8 cellular contexts compared by ENCODE assay signal in genomic region chr20:58891076-58891685, GRCh38. TPM values are rescaled to one million over a fixed set of nuclear protein-coding genes. Genes with fewer than 3 reads are reported as not detected.
DNase-seq lines count a peak whose midpoint lies in the region; ATAC-seq and TF ChIP-seq lines count a peak whose summit lies in the region.

No MANE protein-coding gene starts in this region.

- H3K4me1 Mint-ChIP-seq in activated naive CD8-positive, alpha-beta T cell treated with anti-CD3 and anti-CD28 coated beads, Interleukin-2, amount 10 ng/mL, durations not matched to agents 7 days and 5 days, result peaks cover 43% of the 10 kb centered on the region
- H3K4me1 Mint-ChIP-seq in progenitor cell of endocrine pancreas (ENCODE audit: low read depth), result peaks cover 34% of the 10 kb centered on the region

- H3K9me3 ChIP-seq in heart right ventricle (no peaks in the 10 kb centered on the region), uterus (no peaks in the 10 kb centered on the region)

- intact Hi-C loops in heart right ventricle (cut with DNase I), result loop anchor here in 7 of 10 donors (2.0 to 10.0 kb wide), 4 partner anchors 90 to 141 kb away; partner anchors contain the start of genes ATP5F1E (in 5 of the 7), NELFCD (in 3 of the 7) and TUBB1 (in 1 of the 7)
- intact Hi-C loops in uterus (cut with DNase I; ENCODE audit: low total_unique reads), result loop anchor here (10.0 kb wide), 1 partner anchor 94 kb away; the partner anchor contains the start of gene NELFCD

- H3K36me3 ChIP-seq in heart right ventricle (peaks cover 0 to 9% (median 0%) of the 10 kb centered on the region in 9 donors), uterus (no peaks in the 10 kb centered on the region)

- no peaks in the 10 kb centered on the region for H3K27me3 ChIP-seq in HL-60 (ENCODE audit: insufficient read depth, poor library complexity, severe bottlenecking)
- H3K27me3 ChIP-seq in heart right ventricle, result no peaks in the 10 kb centered on the region
- H3K27me3 ChIP-seq in uterus, result no peaks in the 10 kb centered on the region

- H3K36me3 Mint-ChIP-seq in activated naive CD8-positive, alpha-beta T cell treated with anti-CD3 and anti-CD28 coated beads, Interleukin-2, amount 10 ng/mL, durations not matched to agents 7 days and 5 days, result peaks cover 14% of the 10 kb centered on the region
- peaks cover 5% of the 10 kb centered on the region for H3K36me3 Mint-ChIP-seq in progenitor cell of endocrine pancreas (ENCODE audit: insufficient read depth)

- H3K27ac Mint-ChIP-seq in activated naive CD8-positive, alpha-beta T cell treated with anti-CD3 and anti-CD28 coated beads, Interleukin-2, amount 10 ng/mL, durations not matched to agents 7 days and 5 days, result no peak overlapping the region
- H3K27ac Mint-ChIP-seq in progenitor cell of endocrine pancreas, result no peak overlapping the region

- H3K4me1 ChIP-seq in heart right ventricle, result peaks cover 13 to 42% (median 38%) of the 10 kb centered on the region in 9 donors
- H3K4me1 ChIP-seq in uterus, result peaks cover 5 to 15% of the 10 kb centered on the region in 2 donors

- peak; percentile 62 to 86 for TF ChIP-seq POLR2A in uterus (IDR thresholded peaks at IDR 0.05)

- H3K4me3 Mint-ChIP-seq in activated naive CD8-positive, alpha-beta T cell treated with anti-CD3 and anti-CD28 coated beads, Interleukin-2, amount 10 ng/mL, durations not matched to agents 7 days and 5 days, result no peak overlapping the region
- H3K4me3 Mint-ChIP-seq in progenitor cell of endocrine pancreas (ENCODE audit: low read depth), result peak overlapping the region; percentile 68

- peak overlapping the region; percentile 97 for H3K27ac ChIP-seq in HL-60 (replicated peaks)
- peak overlapping the region; percentile 90 to 100 (median 98) for H3K27ac ChIP-seq in heart right ventricle
- H3K27ac ChIP-seq in uterus, result peak overlapping the region; percentile 98 to 100

- POLR2A ChIA-PET in activated naive CD8-positive, alpha-beta T cell treated with anti-CD3 and anti-CD28 coated beads, Interleukin-2, amount 10 ng/mL, durations not matched to agents 7 days and 5 days (lab: Charles Lee), result interaction anchor here (0.6 to 2.4 kb wide), 11 partner anchors 14 to 363 kb away, joined by 3 to 18 read pairs (median 5); partner anchors contain the start of genes ATP5F1E and STX16

- H3K4me3 ChIP-seq in HL-60 (replicated peaks; ENCODE audit: insufficient read depth, low read length), result peak overlapping the region; percentile 72
- peak overlapping the region in 9 of 10 donors; percentile 68 to 92 (median 82) for H3K4me3 ChIP-seq in heart right ventricle
- H3K4me3 ChIP-seq in uterus, result peak overlapping the region; percentile 77 to 96

- no peaks in the 10 kb centered on the region for H3K27me3 Mint-ChIP-seq in activated naive CD8-positive, alpha-beta T cell treated with anti-CD3 and anti-CD28 coated beads, Interleukin-2, amount 10 ng/mL, durations not matched to agents 7 days and 5 days
- no peaks in the 10 kb centered on the region for H3K27me3 Mint-ChIP-seq in progenitor cell of endocrine pancreas

- DNase-seq in SIG-M5 treated with dmso at 0.1 percent for 504 hours (lab: John Stamatoyannopoulos, UW; ENCODE audit: unreplicated experiment) (peak; percentile 70), SIG-M5 (lab: John Stamatoyannopoulos, UW) (no peak), HL-60 (ENCODE audit: low read depth in 1 of 2, low spot score in 1 of 2) (peak in 1 of 2 experiments; percentile 56), heart right ventricle (peak; percentile 83 to 85), progenitor cell of endocrine pancreas (ENCODE audit: low spot score, unreplicated experiment) (peak; percentile 61), uterus (peak; percentile 79 to 80)
- peak; percentile 84 for DNase-seq in activated naive CD8-positive, alpha-beta T cell treated with anti-CD3 and anti-CD28 coated beads, Interleukin-2, amount 10 ng/mL, durations not matched to agents 7 days and 5 days

- 0 to 2% methylated on average over 6 to 87 of the region's 99 CpGs for WGBS in heart right ventricle, 2 donors

- H3K9me3 Mint-ChIP-seq in activated naive CD8-positive, alpha-beta T cell treated with anti-CD3 and anti-CD28 coated beads, Interleukin-2, amount 10 ng/mL, durations not matched to agents 7 days and 5 days, result no peaks in the 10 kb centered on the region
- no peaks in the 10 kb centered on the region for H3K9me3 Mint-ChIP-seq in progenitor cell of endocrine pancreas (ENCODE audit: low read depth)

- TF ChIP-seq CTCF in HL-60 (IDR thresholded peaks at IDR 0.05; ENCODE audit: insufficient read depth, low read length), result no peak
- TF ChIP-seq CTCF in heart right ventricle (IDR thresholded peaks at IDR 0.05), result no peak
- no peak for TF ChIP-seq CTCF in progenitor cell of endocrine pancreas (IDR thresholded peaks at IDR 0.05; ENCODE audit: unreplicated experiment)
- no peak for TF ChIP-seq CTCF in uterus (IDR thresholded peaks at IDR 0.05)

- ATAC-seq in SK-N-SH treated with all-trans-retinoic acid at 6 μM for 48 hours, result peak; percentile 34
- peak; percentile 24 for ATAC-seq in activated naive CD8-positive, alpha-beta T cell treated with anti-CD3 and anti-CD28 coated beads, Interleukin-2, amount 10 ng/mL, durations not matched to agents 7 days and 5 days (ENCODE audit: low read depth)
- ATAC-seq in heart right ventricle, result peak; percentile 18 to 75 (median 50)

TF ChIP-seq in SK-N-SH treated with all-trans-retinoic acid at 6 μM for 48 hours, 23 proteins besides CTCF, POLR2A, EP300 and RAD21 (continues in another document):
- TF ChIP-seq ISL1 (CRISPR knock-in tag; IDR thresholded peaks at IDR 0.05), result no peak
- no peak for TF ChIP-seq BACH2 (CRISPR knock-in tag; IDR thresholded peaks at IDR 0.05; ENCODE audit: borderline replicate concordance)
- TF ChIP-seq ZNF565 (CRISPR knock-in tag; conservative IDR thresholded peaks at IDR 0.05; ENCODE audit: low read depth), result no peak
- no peak for TF ChIP-seq ZC3H10 (CRISPR knock-in tag; IDR thresholded peaks at IDR 0.05)
- TF ChIP-seq ARNTL (CRISPR knock-in tag; IDR thresholded peaks at IDR 0.05; ENCODE audit: borderline replicate concordance, low read depth), result no peak
- TF ChIP-seq OSR1 (CRISPR knock-in tag; IDR thresholded peaks at IDR 0.05), result no peak
- no peak for TF ChIP-seq ESRRG (CRISPR knock-in tag; IDR thresholded peaks at IDR 0.05)
- no peak for TF ChIP-seq ZNF8 (CRISPR knock-in tag; IDR thresholded peaks at IDR 0.05)
- TF ChIP-seq RARB (CRISPR knock-in tag; IDR thresholded peaks at IDR 0.05), result no peak
- TF ChIP-seq TSHZ2 (CRISPR knock-in tag; IDR thresholded peaks at IDR 0.05), result no peak
- no peak for TF ChIP-seq PPARA (CRISPR knock-in tag; IDR thresholded peaks at IDR 0.05; ENCODE audit: borderline replicate concordance)
- no peak for TF ChIP-seq TOX (CRISPR knock-in tag; IDR thresholded peaks at IDR 0.05; ENCODE audit: borderline replicate concordance)
- no peak for TF ChIP-seq GLIS3 (CRISPR knock-in tag; IDR thresholded peaks at IDR 0.05)
- TF ChIP-seq TCF4 (CRISPR knock-in tag; IDR thresholded peaks at IDR 0.05; ENCODE audit: borderline replicate concordance), result no peak

RNA-seq across cellular contexts. Expression of gene GNAS, which starts 38.7 kb away (rescaled TPM):
- total RNA-seq in activated naive CD8-positive, alpha-beta T cell treated with anti-CD3 and anti-CD28 coated beads, Interleukin-2, amount 10 ng/mL, durations not matched to agents 7 days and 5 days, result 100 to 1,000 TPM; 912 to 979 TPM
- total RNA-seq in heart right ventricle (1,000 to 10,000 TPM; 1,348 to 2,208 (median 1,783) TPM), progenitor cell of endocrine pancreas (1,570 and 1,613 TPM in 2 replicates), uterus (100 to 1,000 TPM; 281 to 822 (median 446) TPM)
- polyA plus RNA-seq in heart right ventricle, result 1,000 to 10,000 TPM; 1,614 to 5,181 TPM

RNA-seq across cellular contexts. Expression of gene GNAS-AS1, which starts 40.5 kb away (rescaled TPM):
- total RNA-seq in activated naive CD8-positive, alpha-beta T cell treated with anti-CD3 and anti-CD28 coated beads, Interleukin-2, amount 10 ng/mL, durations not matched to agents 7 days and 5 days, result 1 to 10 TPM; 1.0 to 1.6 TPM
- 1 to 10 TPM in 1 of 10 donors, under 1 TPM in 9; 0.15 to 1.5 (median 0.41) TPM for total RNA-seq in heart right ventricle
- polyA plus RNA-seq in heart right ventricle, result 1 to 10 TPM in 1 of 2 donors, under 1 TPM in 1; 0.06 to 1.1 TPM
- total RNA-seq in progenitor cell of endocrine pancreas, result 4.3 and 4.4 TPM in 2 replicates
- 1 to 10 TPM in 2 of 4 donors, under 1 TPM in 1, not detected in 1; 0.77 to 3.4 (median 1.2) TPM for total RNA-seq in uterus
